10 cellular contexts compared by ENCODE assay signal in genomic region chr7:41189866-41190265, GRCh38.
DNase-seq lines count a peak whose midpoint lies in the region; ATAC-seq, FAIRE-seq and TF ChIP-seq lines count a peak whose summit lies in the region.
"Had no signal": no experiment of that assay in that cellular context is flagged by ENCODE, and none has a peak within 500 bp of the region (broad histone marks: within the 10 kb centered on the region; RNA-seq: fewer than 3 reads in every experiment).

No MANE protein-coding gene starts in this region.

- TF ChIP-seq CTCF in HFF-Myc (IDR thresholded peaks at IDR 0.05; ENCODE audit: low read depth, low read length, missing control alignments) (no peak), foreskin fibroblast (IDR thresholded peaks at IDR 0.05; ENCODE audit: low read depth, low read length) (no peak)

- H3K36me3 Mint-ChIP-seq in activated T-helper 17 cell treated with anti-CD3 and anti-CD28 coated beads, Interleukin-2, amount 50 U/mL, for 72 hours (ENCODE audit: low read depth), result no peaks in the 10 kb centered on the region

- H3K4me3 Mint-ChIP-seq in activated T-helper 17 cell treated with anti-CD3 and anti-CD28 coated beads, Interleukin-2, amount 50 U/mL, for 72 hours, result no peak overlapping the region

- ATAC-seq in activated T-helper 17 cell treated with anti-CD3 and anti-CD28 coated beads, Interleukin-2, amount 50 U/mL, for 72 hours (replicated peaks), result no peak

- peaks cover 6% of the 10 kb centered on the region for H3K9me3 Mint-ChIP-seq in activated T-helper 17 cell treated with anti-CD3 and anti-CD28 coated beads, Interleukin-2, amount 50 U/mL, for 72 hours

- FAIRE-seq in urothelium cell line (lab: Jason Lieb, UNC), result peak; percentile 99

- H3K4me1 Mint-ChIP-seq in activated T-helper 17 cell treated with anti-CD3 and anti-CD28 coated beads, Interleukin-2, amount 50 U/mL, for 72 hours, result no peaks in the 10 kb centered on the region

- no peak overlapping the region for H3K4me3 ChIP-seq in HFF-Myc (replicated peaks; ENCODE audit: low read depth, low read length)
- H3K4me3 ChIP-seq in foreskin fibroblast (ENCODE audit: low read depth in 1 of 2, low read length in 2 of 2), result no peak overlapping the region
- H3K4me3 ChIP-seq: coronary artery, spleen had no signal

- H3K27ac Mint-ChIP-seq in activated T-helper 17 cell treated with anti-CD3 and anti-CD28 coated beads, Interleukin-2, amount 50 U/mL, for 72 hours, result no peak overlapping the region

- DNase-seq in HFF-Myc (ENCODE audit: extremely low read depth, low read depth) (peak; percentile 67), SW480 (ENCODE audit: low spot score) (peak; percentile 61), foreskin fibroblast (peak; percentile 93 to 95), urothelium cell line (ENCODE audit: low spot score) (peak; percentile 62), NCI-H345 treated with DMSO at 0.1 percent for 48 hours (lab: John Stamatoyannopoulos, UW; ENCODE audit: unreplicated experiment) (no peak), pons (ENCODE audit: low spot score) (no peak)
- DNase-seq: NCI-H2029 treated with DMSO at 0.1 percent for 48 hours, spleen had no signal

- no peaks in the 10 kb centered on the region for H3K27me3 Mint-ChIP-seq in activated T-helper 17 cell treated with anti-CD3 and anti-CD28 coated beads, Interleukin-2, amount 50 U/mL, for 72 hours

Comparison
In these comparisons a context has a peak if more than half of its experiments do, and no peak if none do; other contexts are left out.
1. DNase-seq: peak in HFF-Myc (single experiment), SW480 (single experiment), foreskin fibroblast (2 of 2) and urothelium cell line (single experiment); none in NCI-H345 treated with DMSO at 0.1 percent for 48 hours (single experiment) and pons (single experiment).